ENCODE assay signal across 11 cellular contexts in the genomic region with DNA sequence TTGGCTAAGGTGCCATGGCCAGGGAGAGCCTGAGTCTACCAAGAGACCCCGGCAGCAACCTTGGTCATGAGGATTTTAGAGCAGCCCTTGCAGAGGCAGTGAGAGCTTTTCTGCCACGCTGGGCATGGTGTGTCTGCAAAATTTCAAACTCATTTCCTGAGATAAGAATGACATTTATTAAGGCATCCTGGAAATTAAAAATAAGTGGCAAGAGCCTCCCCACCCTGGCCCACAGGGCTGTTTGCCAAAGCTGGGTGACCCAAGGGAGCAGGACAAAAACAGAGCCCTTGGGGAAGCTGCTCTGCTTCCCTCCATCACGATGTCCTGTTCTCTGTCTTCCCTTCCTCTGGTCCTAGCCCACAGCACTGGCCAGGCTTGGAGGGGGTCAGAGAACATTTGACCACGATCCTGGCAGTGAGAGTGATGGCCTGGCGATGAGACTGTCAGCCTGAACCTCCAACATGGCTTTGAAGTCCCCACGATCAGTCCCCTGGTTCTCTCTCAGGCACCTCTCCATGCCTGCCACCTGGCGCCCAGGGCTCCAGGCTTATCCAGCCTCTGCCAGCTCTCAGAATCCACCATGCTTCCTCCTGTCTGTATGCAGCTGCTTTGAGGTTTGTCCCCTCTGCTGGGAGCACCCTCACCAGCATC.
DNase-seq lines count a peak whose midpoint lies in the region; ATAC-seq, FAIRE-seq and TF ChIP-seq lines count a peak whose summit lies in the region.
"Had no signal": no experiment of that assay in that cellular context is flagged by ENCODE, and none has a peak within 500 bp of the region (broad histone marks: within the 10 kb centered on the region; RNA-seq: fewer than 3 reads in every experiment).

No MANE protein-coding gene starts in this region.

- H3K27ac ChIP-seq in BLaER1 treated with 17β-estradiol and CSF1 and Interleukin-3, amounts not matched to agents 10 nM and 100 nM: peak overlapping the region in 8 of 11 experiments; percentile 2 to 55 (median 40); a peak in 14 of 22 replicates
- H3K27ac ChIP-seq in body of pancreas (peak overlapping the region in 1 of 4 donors; percentile 40), gastrocnemius medialis (peak overlapping the region in 3 of 4 donors; percentile 56 to 68 (median 66))

- intact Hi-C loops in body of pancreas (cut with DNase I): no loop called here
- intact Hi-C loops in gastrocnemius medialis (cut with DNase I; ENCODE audit: low total_unique reads): no loop called here

- ATAC-seq in body of pancreas: peak; percentile 18
- ATAC-seq in left lobe of liver: peak; percentile 50
- ATAC-seq in gastrocnemius medialis: no peak

- TF ChIP-seq CTCF in body of pancreas (IDR thresholded peaks at IDR 0.05) (no peak), gastrocnemius medialis (IDR thresholded peaks at IDR 0.05 in 4 of 5, conservative IDR thresholded peaks at IDR 0.05 in 1 of 5) (no peak), D721Med (IDR thresholded peaks at IDR 0.05; ENCODE audit: insufficient read depth, missing control alignments) (no peak)

- TF ChIP-seq POLR2A in body of pancreas (IDR thresholded peaks at IDR 0.05) (no peak), gastrocnemius medialis (IDR thresholded peaks at IDR 0.05) (no peak)

- H3K4me3 ChIP-seq in BLaER1 treated with 17β-estradiol and CSF1 and Interleukin-3, amounts not matched to agents 10 nM and 100 nM: peak overlapping the region in 2 of 10 experiments; percentile 1 to 13; a peak in 3 of 20 replicates
- H3K4me3 ChIP-seq in body of pancreas (no peak overlapping the region), gastrocnemius medialis (no peak overlapping the region)

- in situ Hi-C loops in gastrocnemius medialis (cut with MboI; ENCODE audit: low sequenced_read_pairs in 4 of 4): no loop called here

- WGBS in body of pancreas, 2 donors: 50 to 61% methylated on average over 5 to 7 of the region's 7 CpGs

- peaks cover 0 to 14% (median 9%) of the 10 kb centered on the region in 11 experiments; a peak in 16 of 22 replicates for H3K9me3 ChIP-seq in BLaER1 treated with 17β-estradiol and CSF1 and Interleukin-3, amounts not matched to agents 10 nM and 100 nM (replicated peaks in 1 of 11)
- H3K9me3 ChIP-seq in body of pancreas (peaks cover 0 to 8% (median 0%) of the 10 kb centered on the region in 3 donors), gastrocnemius medialis (no peaks in the 10 kb centered on the region)

- no peak for FAIRE-seq in D721Med (lab: Jason Lieb, UNC)
- FAIRE-seq: endometrium had no signal

- no peaks in the 10 kb centered on the region for H3K27me3 ChIP-seq in BLaER1 treated with 17β-estradiol and CSF1 and Interleukin-3, amounts not matched to agents 10 nM and 100 nM
- no peaks in the 10 kb centered on the region for H3K27me3 ChIP-seq in body of pancreas
- no peaks in the 10 kb centered on the region for H3K27me3 ChIP-seq in gastrocnemius medialis

- DNase-seq in body of pancreas: no peak
- no peak for DNase-seq in left lobe of liver (ENCODE audit: low spot score)
- DNase-seq in gastrocnemius medialis: no peak
- no peak for DNase-seq in activated CD8-positive, alpha-beta memory T cell treated with anti-CD3 and anti-CD28 coated beads, Interleukin-2, amount 50 U/mL, for 48 hours
- DNase-seq in MV-4-11 (lab: John Stamatoyannopoulos, UW): no peak
- DNase-seq in NCI-H1436 (lab: John Stamatoyannopoulos, UW): no peak
- no peak for DNase-seq in D721Med (ENCODE audit: insufficient read length, low spot score)
- DNase-seq: activated CD4-positive, alpha-beta T cell treated with anti-CD3 and anti-CD28 coated beads for 1 hour; Karpas-422 had no signal

- H3K4me1 ChIP-seq in BLaER1 treated with 17β-estradiol and CSF1 and Interleukin-3, amounts not matched to agents 10 nM and 100 nM: peaks cover 25 to 47% (median 29%) of the 10 kb centered on the region in 10 experiments
- H3K4me1 ChIP-seq in body of pancreas: peaks cover 2% of the 10 kb centered on the region
- H3K4me1 ChIP-seq in gastrocnemius medialis: peaks cover 8 to 17% of the 10 kb centered on the region in 2 donors

- H3K4me2 ChIP-seq in BLaER1 treated with 17β-estradiol and CSF1 and Interleukin-3, amounts not matched to agents 10 nM and 100 nM: peak overlapping the region; percentile 71 to 94 (median 82)

- peak overlapping the region in 5 of 11 experiments; percentile 23 to 37 (median 28); a peak in 8 of 22 replicates for H3K9ac ChIP-seq in BLaER1 treated with 17β-estradiol and CSF1 and Interleukin-3, amounts not matched to agents 10 nM and 100 nM

- H4K20me1 ChIP-seq in BLaER1 treated with 17β-estradiol and CSF1 and Interleukin-3, amounts not matched to agents 10 nM and 100 nM: no peaks in the 10 kb centered on the region

- H3K36me3 ChIP-seq in BLaER1 treated with 17β-estradiol and CSF1 and Interleukin-3, amounts not matched to agents 10 nM and 100 nM: no peaks in the 10 kb centered on the region
- H3K36me3 ChIP-seq in body of pancreas (replicated peaks in 1 of 2; ENCODE audit: insufficient read depth in 1 of 2, low read depth in 2 of 2) (no peaks in the 10 kb centered on the region), gastrocnemius medialis (no peaks in the 10 kb centered on the region)

Comparison
In these comparisons a context has a peak if more than half of its experiments do, and no peak if none do; other contexts are left out.
1. ATAC-seq: peak in body of pancreas (single experiment) and left lobe of liver (single experiment); none in gastrocnemius medialis (0 of 2).